Comparison of ENCODE assay signal across 13 cellular contexts in the genomic region with DNA sequence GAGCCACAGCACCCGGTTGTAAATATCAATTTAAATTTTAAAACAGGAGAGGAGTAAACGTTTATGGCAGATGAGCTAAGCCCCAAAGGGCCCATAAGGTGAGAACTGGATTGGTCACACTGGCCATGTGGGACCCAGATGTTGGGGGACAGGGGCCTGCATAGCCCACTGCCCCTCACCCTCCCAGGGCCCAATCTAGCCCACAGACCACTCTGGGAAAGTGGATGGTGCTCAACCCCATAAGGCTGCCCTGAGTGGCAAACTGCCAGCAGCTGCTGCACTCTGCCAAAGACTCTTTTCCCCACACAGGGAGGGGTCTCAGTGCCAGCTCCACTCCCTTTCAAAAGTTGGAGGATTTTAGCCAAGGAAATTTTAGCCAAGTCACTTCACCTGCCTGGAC. TPM values are rescaled to one million over a fixed set of nuclear protein-coding genes. Genes with fewer than 3 reads are reported as not detected.
DNase-seq lines count a peak whose midpoint lies in the region; ATAC-seq, FAIRE-seq and TF ChIP-seq lines count a peak whose summit lies in the region.
"Had no signal": no experiment of that assay in that cellular context is flagged by ENCODE, and none has a peak within 500 bp of the region (broad histone marks: within the 10 kb centered on the region; RNA-seq: fewer than 3 reads in every experiment).

No MANE protein-coding gene starts in this region.

- no peak overlapping the region for H3K9ac ChIP-seq in endothelial cell of umbilical vein (replicated peaks; ENCODE audit: extremely low read depth, insufficient read depth, low read length)

- TF ChIP-seq CTCF in endothelial cell of umbilical vein (IDR thresholded peaks at IDR 0.05; ENCODE audit: extremely low read depth in 1 of 2, insufficient read depth in 1 of 2, low read depth in 1 of 2, low read length in 2 of 2) (no peak), nephron (IDR thresholded peaks at IDR 0.05; ENCODE audit: unreplicated experiment in 3 of 3) (no peak), uterus (IDR thresholded peaks at IDR 0.05) (no peak)

- peaks cover 74% of the 10 kb centered on the region for H3K4me1 Mint-ChIP-seq in activated T-cell treated with anti-CD3 and anti-CD28 coated beads, Interleukin-2, amount 50 U/mL, for 24 hours (ENCODE audit: low read depth)
- peaks cover 57% of the 10 kb centered on the region for H3K4me1 Mint-ChIP-seq in activated T-cell treated with anti-CD3 and anti-CD28 coated beads, Interleukin-2, amount 50 U/mL, for 72 hours (ENCODE audit: low read depth)
- peaks cover 57% of the 10 kb centered on the region for H3K4me1 Mint-ChIP-seq in nephron

- no peak overlapping the region for H2AFZ ChIP-seq in endothelial cell of umbilical vein (ENCODE audit: low read depth, low read length)

- peaks cover 0 to 3% of the 10 kb centered on the region in 2 experiments for H3K36me3 ChIP-seq in endothelial cell of umbilical vein (ENCODE audit: control insufficient read depth in 2 of 2, extremely low read depth in 1 of 2, insufficient read depth in 2 of 2, low read length in 2 of 2)
- H3K36me3 ChIP-seq in uterus, result no peaks in the 10 kb centered on the region
- H3K36me3 ChIP-seq: ovary had no signal

- H3K9me3 Mint-ChIP-seq in activated T-cell treated with anti-CD3 and anti-CD28 coated beads, Interleukin-2, amount 50 U/mL, for 24 hours, result no peaks in the 10 kb centered on the region
- no peaks in the 10 kb centered on the region for H3K9me3 Mint-ChIP-seq in activated T-cell treated with anti-CD3 and anti-CD28 coated beads, Interleukin-2, amount 50 U/mL, for 72 hours
- no peaks in the 10 kb centered on the region for H3K9me3 Mint-ChIP-seq in nephron

- H3K9me1 ChIP-seq in endothelial cell of umbilical vein (replicated peaks; ENCODE audit: control insufficient read depth, extremely low read depth, insufficient read depth, low read length), result no peaks in the 10 kb centered on the region

- H3K4me1 ChIP-seq in endothelial cell of umbilical vein (ENCODE audit: control insufficient read depth, extremely low read depth, insufficient read depth, low read length), result peaks cover 72% of the 10 kb centered on the region
- H3K4me1 ChIP-seq in uterus, result peaks cover 14 to 55% of the 10 kb centered on the region in 2 donors

- H3K27me3 Mint-ChIP-seq in activated T-cell treated with anti-CD3 and anti-CD28 coated beads, Interleukin-2, amount 50 U/mL, for 24 hours, result no peaks in the 10 kb centered on the region
- no peaks in the 10 kb centered on the region for H3K27me3 Mint-ChIP-seq in activated T-cell treated with anti-CD3 and anti-CD28 coated beads, Interleukin-2, amount 50 U/mL, for 72 hours (ENCODE audit: low read depth)
- H3K27me3 Mint-ChIP-seq in nephron (ENCODE audit: low read depth), result no peaks in the 10 kb centered on the region

- no peak for DNase-seq in activated T-cell treated with anti-CD3 and anti-CD28 coated beads, Interleukin-2, amount 50 U/mL, for 24 hours
- no peak for DNase-seq in activated T-cell treated with anti-CD3 and anti-CD28 coated beads, Interleukin-2, amount 50 U/mL, for 72 hours
- DNase-seq in endothelial cell of umbilical vein (ENCODE audit: low read depth, low spot score) (no peak), uterus (no peak), SHP77 (lab: John Stamatoyannopoulos, UW) (no peak), COLO668 (lab: John Stamatoyannopoulos, UW; ENCODE audit: unreplicated experiment) (no peak), H54 (ENCODE audit: insufficient read length, low spot score) (no peak)
- DNase-seq: activated CD4-positive, CD25-positive, alpha-beta regulatory T cell treated with anti-CD3 and anti-CD28 coated beads, Interleukin-2, amount 50 U/mL, for 72 hours; activated naive CD4-positive, alpha-beta T cell treated with anti-CD3 and anti-CD28 coated beads, Interleukin-2, amount 50 U/mL, for 16 hours; effector memory CD4-positive, alpha-beta T cell had no signal

- no peaks in the 10 kb centered on the region for H3K9me3 ChIP-seq in endothelial cell of umbilical vein (replicated peaks; ENCODE audit: control insufficient read depth, insufficient read depth, low read length)
- H3K9me3 ChIP-seq in uterus, result no peaks in the 10 kb centered on the region
- H3K9me3 ChIP-seq: ovary had no signal

- CTCF ChIA-PET in endothelial cell of umbilical vein (lab: Charles Lee), result interaction anchor here (1.3 to 1.8 kb wide), 5 partner anchors 11 to 53 kb away, joined by 3 to 7 read pairs (median 4); no protein-coding TSS in a partner anchor

- H3K27me3 ChIP-seq in endothelial cell of umbilical vein (ENCODE audit: control insufficient read depth in 2 of 2, insufficient read depth in 2 of 2, low read length in 2 of 2) (no peaks in the 10 kb centered on the region), uterus (no peaks in the 10 kb centered on the region)
- H3K27me3 ChIP-seq: ovary had no signal

- intact Hi-C loops in endothelial cell of umbilical vein (cut with micrococcal nuclease), result no loop called here
- intact Hi-C loops in uterus (cut with DNase I; ENCODE audit: low total_unique reads), result no loop called here

- H3K27ac ChIP-seq in endothelial cell of umbilical vein (ENCODE audit: insufficient read depth, low read depth, low read length), result peak overlapping the region; percentile 87
- H3K27ac ChIP-seq in uterus, result peak overlapping the region; percentile 75 to 93

- peaks cover 63% of the 10 kb centered on the region for H3K79me2 ChIP-seq in endothelial cell of umbilical vein (ENCODE audit: control insufficient read depth, insufficient read depth, low read length)

- BruUV-seq in endothelial cell of umbilical vein (replicated peaks; lab: Mats Ljungman, UMichigan), result no TSS peak

- no peaks in the 10 kb centered on the region for H4K20me1 ChIP-seq in endothelial cell of umbilical vein (replicated peaks; ENCODE audit: control insufficient read depth, extremely low read depth, insufficient read depth, low read length)

- H3K4me2 ChIP-seq in endothelial cell of umbilical vein (ENCODE audit: insufficient read depth, low read length), result no peak overlapping the region

- dilution Hi-C loops in endothelial cell of umbilical vein (cut with MboI; ENCODE audit: extremely low pct_ligation_motif_present, low sequenced_read_pairs), result no loop called here

- POLR2A ChIA-PET in endothelial cell of umbilical vein (lab: Charles Lee), result interaction anchor here (0.6 kb wide), 1 partner anchor 43 kb away, joined by 3 read pairs; no protein-coding TSS in a partner anchor

- peak overlapping the region; percentile 33 for H3K27ac Mint-ChIP-seq in activated T-cell treated with anti-CD3 and anti-CD28 coated beads, Interleukin-2, amount 50 U/mL, for 24 hours
- H3K27ac Mint-ChIP-seq in activated T-cell treated with anti-CD3 and anti-CD28 coated beads, Interleukin-2, amount 50 U/mL, for 72 hours, result no peak overlapping the region
- peak overlapping the region in 2 of 3 experiments; percentile 42 to 52 for H3K27ac Mint-ChIP-seq in nephron

- FAIRE-seq in endothelial cell of umbilical vein (lab: Jason Lieb, UNC) (no peak), H54 (lab: Jason Lieb, UNC) (no peak)

- H3K4me3 Mint-ChIP-seq in activated T-cell treated with anti-CD3 and anti-CD28 coated beads, Interleukin-2, amount 50 U/mL, for 24 hours, result no peak overlapping the region
- no peak overlapping the region for H3K4me3 Mint-ChIP-seq in activated T-cell treated with anti-CD3 and anti-CD28 coated beads, Interleukin-2, amount 50 U/mL, for 72 hours
- no peak overlapping the region for H3K4me3 Mint-ChIP-seq in nephron

- no peak for ATAC-seq in activated T-cell treated with anti-CD3 and anti-CD28 coated beads, Interleukin-2, amount 50 U/mL, for 72 hours (replicated peaks in 1 of 2)
- ATAC-seq: Panc1 had no signal

- H3K36me3 Mint-ChIP-seq in activated T-cell treated with anti-CD3 and anti-CD28 coated beads, Interleukin-2, amount 50 U/mL, for 24 hours (ENCODE audit: low read depth), result peaks cover 90% of the 10 kb centered on the region
- peaks cover 5 to 9% of the 10 kb centered on the region in 2 donors for H3K36me3 Mint-ChIP-seq in activated T-cell treated with anti-CD3 and anti-CD28 coated beads, Interleukin-2, amount 50 U/mL, for 72 hours (ENCODE audit: insufficient read depth in 2 of 2)
- H3K36me3 Mint-ChIP-seq in nephron (ENCODE audit: low read depth), result peaks cover 28% of the 10 kb centered on the region

- H3K4me3 ChIP-seq in endothelial cell of umbilical vein (replicated peaks in 1 of 3; ENCODE audit: insufficient read depth in 1 of 3, low read depth in 1 of 3, low read length in 3 of 3) (no peak overlapping the region), uterus (no peak overlapping the region)
- H3K4me3 ChIP-seq: ovary had no signal

- TF ChIP-seq POLR2A in endothelial cell of umbilical vein (IDR thresholded peaks at IDR 0.05; ENCODE audit: low read depth, low read length) (no peak), uterus (IDR thresholded peaks at IDR 0.05) (no peak), H54 (IDR thresholded peaks at IDR 0.05; ENCODE audit: low read depth, low read length) (no peak)

RNA-seq across cellular contexts. Expression of a gene that starts 42.5 kb away (rescaled TPM):
- total RNA-seq in activated T-cell treated with anti-CD3 and anti-CD28 coated beads, Interleukin-2, amount 50 U/mL, for 72 hours, result 10 to 100 TPM; 54.7 to 56.2 TPM
- total RNA-seq in endothelial cell of umbilical vein (45.0 and 50.5 TPM in 2 replicates), uterus (10 to 100 TPM in 3 of 4 donors, 1 to 10 TPM in 1; 4.1 to 92.0 (median 41.2) TPM)
- polyA plus RNA-seq in endothelial cell of umbilical vein, result 31.2 and 35.1 TPM in 2 replicates
- polyA plus RNA-seq in endothelial cell of umbilical vein (2011; cell fraction: cytosol; rRNA removed), result 48.1 and 49.0 TPM in 2 replicates
- 58.5 and 62.2 TPM in 2 replicates for polyA plus RNA-seq in endothelial cell of umbilical vein (2011; cell fraction: nucleus; rRNA removed)
- polyA plus RNA-seq in endothelial cell of umbilical vein (2012), result 24.0 and 28.2 TPM in 2 replicates
- 64.5 and 73.4 TPM in 2 replicates for polyA minus RNA-seq in endothelial cell of umbilical vein
- 13.3 TPM for polyA minus RNA-seq in endothelial cell of umbilical vein (2011; cell fraction: cytosol; rRNA and poly(A)+ RNA removed)
- polyA minus RNA-seq in endothelial cell of umbilical vein (2011; cell fraction: nucleus; rRNA and poly(A)+ RNA removed), result 64.2 and 70.6 TPM in 2 replicates

RNA-seq across cellular contexts. Expression of a gene that starts 45.4 kb away (rescaled TPM):
- total RNA-seq in activated T-cell treated with anti-CD3 and anti-CD28 coated beads, Interleukin-2, amount 50 U/mL, for 72 hours, result 10 to 100 TPM; 84.0 to 87.4 TPM
- total RNA-seq in endothelial cell of umbilical vein (84.7 and 90.1 TPM in 2 replicates), uterus (10 to 100 TPM; 13.1 to 41.1 (median 23.8) TPM)
- polyA plus RNA-seq in endothelial cell of umbilical vein, result 48.0 and 51.9 TPM in 2 replicates
- polyA plus RNA-seq in endothelial cell of umbilical vein (2011; cell fraction: cytosol; rRNA removed), result 18.2 and 22.1 TPM in 2 replicates
- polyA plus RNA-seq in endothelial cell of umbilical vein (2011; cell fraction: nucleus; rRNA removed), result 329 and 436 TPM in 2 replicates
- 38.7 and 46.6 TPM in 2 replicates for polyA plus RNA-seq in endothelial cell of umbilical vein (2012)
- 38.0 and 60.8 TPM in 2 replicates for polyA minus RNA-seq in endothelial cell of umbilical vein
- polyA minus RNA-seq in endothelial cell of umbilical vein (2011; cell fraction: cytosol; rRNA and poly(A)+ RNA removed), result 8.8 TPM
- 67.7 and 92.5 TPM in 2 replicates for polyA minus RNA-seq in endothelial cell of umbilical vein (2011; cell fraction: nucleus; rRNA and poly(A)+ RNA removed)

RNA-seq across cellular contexts. Expression of a gene that starts 56.5 kb away (rescaled TPM):
- not detected for total RNA-seq in activated T-cell treated with anti-CD3 and anti-CD28 coated beads, Interleukin-2, amount 50 U/mL, for 72 hours
- total RNA-seq in endothelial cell of umbilical vein (0.46 and 0.65 TPM in 2 replicates), uterus (10 to 100 TPM in 3 of 4 donors, under 1 TPM in 1; 0.51 to 29.9 (median 18.9) TPM)
- polyA plus RNA-seq in endothelial cell of umbilical vein, result 0.08 TPM in 1 of 2 replicates, not detected in the other
- 0.14 and 0.25 TPM in 2 replicates for polyA plus RNA-seq in endothelial cell of umbilical vein (2011; cell fraction: cytosol; rRNA removed)
- polyA plus RNA-seq in endothelial cell of umbilical vein (2011; cell fraction: nucleus; rRNA removed), result 0.15 and 0.30 TPM in 2 replicates
- 0.17 TPM in 1 of 2 replicates, not detected in the other for polyA plus RNA-seq in endothelial cell of umbilical vein (2012)
- not detected in 2 replicates for polyA minus RNA-seq in endothelial cell of umbilical vein
- polyA minus RNA-seq in endothelial cell of umbilical vein (2011; cell fraction: cytosol; rRNA and poly(A)+ RNA removed), result not detected
- polyA minus RNA-seq in endothelial cell of umbilical vein (2011; cell fraction: nucleus; rRNA and poly(A)+ RNA removed), result not detected in 2 replicates
